In genomic region chr5:133245191-133246052, GRCh38 we compare ENCODE assay signal across 8 cellular contexts.
DNase-seq lines count a peak whose midpoint lies in the region; ATAC-seq and TF ChIP-seq lines count a peak whose summit lies in the region.

No MANE protein-coding gene starts in this region.

- H3K79me2 ChIP-seq in MM.1S (ENCODE audit: low read length) = no peaks in the 10 kb centered on the region

- DNase-seq in MCF 10A (ENCODE audit: unreplicated experiment) (peak; percentile 95), breast epithelium (ENCODE audit: low spot score in 2 of 2) (no peak), Panc1 (ENCODE audit: low read depth, low spot score) (peak; percentile 92), erythroblast (lab: John Stamatoyannopoulos, UW) (peak; percentile 17 to 63), body of pancreas (no peak), MM.1S (no peak)
- DNase-seq in stimulated activated CD4-positive, alpha-beta T cell treated with anti-CD3 and anti-CD28 coated beads, Interleukin-1b, Interleukin-23, amount 100 ng/mL, for 24 hours (ENCODE audit: low read depth in 4 of 4, low spot score in 1 of 4) = peak in 3 of 4 experiments; percentile 4 to 23 (median 22)

- no peaks in the 10 kb centered on the region for H3K4me1 ChIP-seq in breast epithelium
- H3K4me1 ChIP-seq in Panc1 (ENCODE audit: control insufficient read depth, insufficient read depth, low read length) = peaks cover 37% of the 10 kb centered on the region
- H3K4me1 ChIP-seq in body of pancreas = no peaks in the 10 kb centered on the region
- peaks cover 14% of the 10 kb centered on the region for H3K4me1 ChIP-seq in MM.1S (ENCODE audit: low read length)

- no peaks in the 10 kb centered on the region for H3K36me3 Mint-ChIP-seq in MCF 10A (ENCODE audit: insufficient read depth, unreplicated experiment)

- intact Hi-C loops in MCF 10A (cut with micrococcal nuclease) = loop anchor here (2.0 to 5.0 kb wide), 2 partner anchors 19 to 42 kb away; no protein-coding TSS in a partner anchor
- intact Hi-C loops in breast epithelium (cut with DNase I; ENCODE audit: low total_unique reads) = no loop called here
- intact Hi-C loops in Panc1 (cut with micrococcal nuclease; ENCODE audit: unreplicated experiment) = no loop called here
- intact Hi-C loops in body of pancreas (cut with DNase I) = loop anchor here (10.0 kb wide), 1 partner anchor 131 kb away; no protein-coding TSS in a partner anchor

- in situ Hi-C loops in Panc1 (cut with HindIII; ENCODE audit: low pct_unique_long_range_greater_than_20kb, low sequenced_read_pairs) = no loop called here

- H3K9me3 Mint-ChIP-seq in MCF 10A (ENCODE audit: unreplicated experiment) = no peaks in the 10 kb centered on the region

- ATAC-seq in Panc1 (peak; percentile 85), GM19324 (IDR thresholded peaks at IDR 0.05; ENCODE audit: low FRiP score, unreplicated experiment) (no peak), body of pancreas (no peak)

- H2AFZ ChIP-seq in MM.1S (ENCODE audit: low read length) = no peak overlapping the region

- no peak overlapping the region for H3K4me3 ChIP-seq in breast epithelium
- H3K4me3 ChIP-seq in Panc1 (ENCODE audit: low read depth in 2 of 2, low read length in 2 of 2) = peak overlapping the region in 1 of 2 experiments; percentile 17; a peak in 1 of 4 replicates
- no peak overlapping the region for H3K4me3 ChIP-seq in body of pancreas
- H3K4me3 ChIP-seq in MM.1S (ENCODE audit: low read length) = no peak overlapping the region

- no peak overlapping the region for H3K27ac ChIP-seq in breast epithelium
- peak overlapping the region; percentile 66 for H3K27ac ChIP-seq in Panc1 (ENCODE audit: low read length)
- no peak overlapping the region for H3K27ac ChIP-seq in body of pancreas
- H3K27ac ChIP-seq in MM.1S (ENCODE audit: low read length) = no peak overlapping the region

- H3K27me3 Mint-ChIP-seq in MCF 10A (ENCODE audit: insufficient read depth, unreplicated experiment) = no peaks in the 10 kb centered on the region

- peak overlapping the region; percentile 0 for H3K4me3 Mint-ChIP-seq in MCF 10A (ENCODE audit: unreplicated experiment)

- H3F3A ChIP-seq in MM.1S (ENCODE audit: insufficient read depth, low read length) = peaks cover 4% of the 10 kb centered on the region; the same call in 1 of the 2 replicates

- H3K9me3 ChIP-seq in breast epithelium (no peaks in the 10 kb centered on the region), Panc1 (ENCODE audit: control insufficient read depth, insufficient read depth, low read depth, low read length) (no peaks in the 10 kb centered on the region), body of pancreas (no peaks in the 10 kb centered on the region), MM.1S (replicated peaks; ENCODE audit: insufficient read depth, low read length) (no peaks in the 10 kb centered on the region)

- H4K20me1 ChIP-seq in MM.1S (ENCODE audit: insufficient read depth, low read length) = no peaks in the 10 kb centered on the region

- TF ChIP-seq CTCF in MCF 10A (IDR thresholded peaks at IDR 0.05; ENCODE audit: unreplicated experiment) (no peak), breast epithelium (IDR thresholded peaks at IDR 0.05) (no peak), Panc1 (IDR thresholded peaks at IDR 0.05) (no peak), body of pancreas (IDR thresholded peaks at IDR 0.05) (no peak), MM.1S (IDR thresholded peaks at IDR 0.05; ENCODE audit: low read length) (no peak)

- H3K27me3 ChIP-seq in breast epithelium = no peaks in the 10 kb centered on the region
- no peaks in the 10 kb centered on the region for H3K27me3 ChIP-seq in Panc1 (ENCODE audit: control insufficient read depth, insufficient read depth, low read length)
- H3K27me3 ChIP-seq in body of pancreas = no peaks in the 10 kb centered on the region
- no peaks in the 10 kb centered on the region for H3K27me3 ChIP-seq in MM.1S (replicated peaks; ENCODE audit: insufficient read depth, low read length)

- H3K9ac ChIP-seq in MM.1S (ENCODE audit: low read length) = no peak overlapping the region

- peak overlapping the region; percentile 39 for H3K27ac Mint-ChIP-seq in MCF 10A (ENCODE audit: low read depth, unreplicated experiment)

- TF ChIP-seq POLR2A in breast epithelium (IDR thresholded peaks at IDR 0.05) = no peak
- TF ChIP-seq POLR2A in erythroblast (IDR thresholded peaks at IDR 0.05; ENCODE audit: low read length) = no peak
- no peak for TF ChIP-seq POLR2A in body of pancreas (IDR thresholded peaks at IDR 0.05)

- no peak overlapping the region for H3K4me2 ChIP-seq in MM.1S (ENCODE audit: low read depth, low read length)

- BruUV-seq in MCF 10A (replicated peaks; lab: Mats Ljungman, UMichigan) (no TSS peak), Panc1 (replicated peaks; lab: Mats Ljungman, UMichigan) (no TSS peak)

- H3K4me1 Mint-ChIP-seq in MCF 10A (ENCODE audit: insufficient read depth, unreplicated experiment) = peaks cover 21% of the 10 kb centered on the region

- H3K36me3 ChIP-seq in breast epithelium = no peaks in the 10 kb centered on the region
- H3K36me3 ChIP-seq in Panc1 (ENCODE audit: control insufficient read depth, insufficient read depth, low read length) = no peaks in the 10 kb centered on the region
- H3K36me3 ChIP-seq in body of pancreas (replicated peaks in 1 of 2; ENCODE audit: insufficient read depth in 1 of 2, low read depth in 2 of 2) = no peaks in the 10 kb centered on the region
- H3K36me3 ChIP-seq in MM.1S (replicated peaks; ENCODE audit: insufficient read depth, low read length) = no peaks in the 10 kb centered on the region

- CTCF ChIA-PET in MCF 10A (lab: Yijun Ruan, JAX) = interaction anchor here (0.5 to 1.6 kb wide), 8 partner anchors 13 to 766 kb away, joined by 3 to 4 read pairs (median 3); no protein-coding TSS in a partner anchor
- CTCF ChIA-PET in Panc1 (lab: Charles Lee) = no interaction called here

- POLR2A ChIA-PET in MCF 10A (lab: Yijun Ruan, JAX) = interaction anchor here (0.6 to 7.6 kb wide), 14 partner anchors 10 to 142 kb away, joined by 3 to 96 read pairs (median 4); no protein-coding TSS in a partner anchor
- POLR2A ChIA-PET in Panc1 (lab: Charles Lee) = interaction anchor here (0.7 kb wide), 1 partner anchor 137 kb away, joined by 3 read pairs; no protein-coding TSS in a partner anchor

- WGBS in body of pancreas, 2 donors = 65 to 66% methylated on average over 11 of the region's 11 CpGs

- no peaks in the 10 kb centered on the region for H3K9me2 ChIP-seq in MM.1S (replicated peaks; ENCODE audit: insufficient read depth, low read length)

Comparison
In these comparisons a context has a peak if more than half of its experiments do, and no peak if none do; other contexts are left out.
1. DNase-seq: peak in MCF 10A (single experiment), Panc1 (single experiment), erythroblast (2 of 2) and stimulated activated CD4-positive, alpha-beta T cell treated with anti-CD3 and anti-CD28 coated beads, Interleukin-1b, Interleukin-23, amount 100 ng/mL, for 24 hours (3 of 4); none in breast epithelium (0 of 2), body of pancreas (0 of 4) and MM.1S (single experiment).
2. intact Hi-C loops: an anchor here in MCF 10A (2.0 to 5.0 kb wide) and body of pancreas (10.0 kb wide); none called in breast epithelium and Panc1.